Comparison of ENCODE assay signal across 8 cellular contexts in the genomic region with DNA sequence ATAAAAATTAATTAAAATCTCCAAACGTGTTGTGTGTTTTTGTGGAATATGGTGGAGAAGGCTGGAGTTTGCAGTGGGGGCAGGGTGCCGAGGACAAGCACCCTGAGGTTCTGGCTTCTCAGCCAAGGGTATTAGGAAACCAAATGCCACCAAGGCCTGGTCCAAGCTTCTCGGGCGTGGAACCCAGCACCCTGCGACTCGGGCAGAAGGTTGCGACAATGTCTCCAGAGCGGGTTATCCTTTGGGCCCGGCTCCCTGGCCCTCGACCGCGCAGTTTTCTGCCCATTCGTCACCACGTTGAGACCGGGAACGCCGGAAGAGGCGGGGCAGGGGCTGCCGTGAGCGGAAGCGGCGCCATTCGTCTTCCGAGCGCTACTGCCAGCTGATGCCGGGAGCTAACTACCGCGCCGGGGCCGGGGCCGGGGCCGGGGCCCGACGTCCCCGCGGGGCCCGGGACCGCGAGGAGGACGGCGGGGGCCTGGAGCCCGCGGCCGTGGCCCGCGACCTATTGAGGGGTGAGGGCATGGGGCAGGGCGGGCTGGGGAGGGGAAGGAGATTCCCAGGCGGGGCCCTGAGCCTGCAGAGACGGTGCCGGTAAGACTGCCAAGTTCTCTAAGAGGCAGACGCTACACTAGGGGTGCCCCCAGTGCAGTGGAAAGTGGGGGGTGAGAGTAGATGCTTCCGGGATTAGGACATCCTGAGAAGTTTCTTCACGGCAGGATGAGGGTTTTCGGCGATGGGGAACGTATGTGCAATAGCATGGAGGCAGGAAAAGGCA. TPM values are rescaled to one million over a fixed set of nuclear protein-coding genes. Genes with fewer than 3 reads are reported as not detected.
A peak's percentile ranks its signal among the peaks of the same experiment; 100 is the strongest.
DNase-seq lines count a peak whose midpoint lies in the region; ATAC-seq and TF ChIP-seq lines count a peak whose summit lies in the region.

Gene RRP36 (plus strand): TSS at position 354 of the 778 bp plus-strand sequence. CDS start 32 bp downstream, at position 386.

- H3K27me3 Mint-ChIP-seq in Calu3 (ENCODE audit: unreplicated experiment), result no peaks in the 10 kb centered on the region

- TF ChIP-seq CTCF in Calu3 (IDR thresholded peaks at IDR 0.05; ENCODE audit: unreplicated experiment) (no peak), SK-N-SH (IDR thresholded peaks at IDR 0.05) (no peak)

- peaks cover 46% of the 10 kb centered on the region for H3F3A ChIP-seq in SK-N-SH (replicated peaks; ENCODE audit: insufficient read depth)

- no peaks in the 10 kb centered on the region for H3K9me3 Mint-ChIP-seq in Calu3 (ENCODE audit: low read depth, unreplicated experiment)

- H3K79me2 ChIP-seq in SK-N-SH (ENCODE audit: insufficient read depth), result peaks cover 66% of the 10 kb centered on the region

- POLR2A ChIA-PET in SK-N-SH (lab: Yijun Ruan, JAX), result interaction anchor here (0.7 to 1.8 kb wide), 9 partner anchors 10 to 149 kb away, joined by 3 to 8 read pairs (median 4); partner anchors contain the start of genes CUL7, KLC4, MRPL2 and PPP2R5D

- no peaks in the 10 kb centered on the region for H3K9me3 ChIP-seq in SK-N-SH

- H3K9me2 ChIP-seq in SK-N-SH, result no peaks in the 10 kb centered on the region

- H3K4me1 ChIP-seq in SK-N-SH (ENCODE audit: control insufficient read depth in 1 of 2, insufficient read depth in 2 of 2, low read depth in 1 of 2, low read length in 1 of 2), result peaks cover 9 to 25% of the 10 kb centered on the region in 2 experiments; a peak in 3 of 4 replicates

- no peaks in the 10 kb centered on the region for H3K4me1 Mint-ChIP-seq in Calu3 (ENCODE audit: low read depth, unreplicated experiment)

- no peak for TF ChIP-seq RAD21 in SK-N-SH (IDR thresholded peaks at IDR 0.05; ENCODE audit: low read length)

- H4K20me1 ChIP-seq in SK-N-SH (ENCODE audit: insufficient read depth), result peaks cover 15% of the 10 kb centered on the region

- intact Hi-C loops in Calu3 (cut with micrococcal nuclease; ENCODE audit: unreplicated experiment), result no loop called here

- CTCF ChIA-PET in Calu3 (lab: Charles Lee), result interaction anchor here (0.5 to 1.2 kb wide), 8 partner anchors 11 to 456 kb away, joined by 3 to 4 read pairs (median 3); partner anchors contain the start of genes MRPL2 and TJAP1
- CTCF ChIA-PET in SK-N-SH (lab: Yijun Ruan, JAX), result interaction anchor here (0.7 to 2.4 kb wide), 6 partner anchors 37 to 208 kb away, joined by 3 to 8 read pairs (median 4); partner anchors contain the start of genes DNPH1 and PPP2R5D

- H3K4me3 Mint-ChIP-seq in Calu3 (ENCODE audit: low read depth, unreplicated experiment), result peak within 1 kb of the TSS; percentile 85

- H3K36me3 Mint-ChIP-seq in Calu3 (ENCODE audit: insufficient read depth, unreplicated experiment), result peaks cover 67% of the 10 kb centered on the region

- H3K27ac Mint-ChIP-seq in Calu3 (ENCODE audit: unreplicated experiment), result peak within 1 kb of the TSS; percentile 45

- peak; percentile 83 for ATAC-seq in GM21529 (IDR thresholded peaks at IDR 0.05; ENCODE audit: unreplicated experiment)

- TF ChIP-seq EP300 in SK-N-SH (IDR thresholded peaks at IDR 0.05; ENCODE audit: borderline replicate concordance in 1 of 2, low read depth in 1 of 2, low read length in 1 of 2), result no peak

- H3K36me3 ChIP-seq in SK-N-SH (replicated peaks in 1 of 2; ENCODE audit: control insufficient read depth in 1 of 2, insufficient read depth in 2 of 2, low read length in 1 of 2), result peaks cover 52% of the 10 kb centered on the region in 2 experiments

- H2AFZ ChIP-seq in SK-N-SH (ENCODE audit: low read depth), result peak within 1 kb of the TSS; percentile 88

- peak within 1 kb of the TSS; percentile 76 for H3K9ac ChIP-seq in SK-N-SH

- peak within 1 kb of the TSS; percentile 73 for H3K4me2 ChIP-seq in SK-N-SH

- H3K27me3 ChIP-seq in SK-N-SH (ENCODE audit: insufficient read depth), result no peaks in the 10 kb centered on the region

- 8% methylated on average over 14 of the region's 56 CpGs for WGBS in SK-N-SH (ENCODE audit: low lambda C conversion rate)

- H3K27ac ChIP-seq in SK-N-SH (ENCODE audit: low read depth in 2 of 2, low read length in 1 of 2), result peak within 1 kb of the TSS; percentile 78 to 90

- H3K4me3 ChIP-seq in SK-N-SH (ENCODE audit: low read depth in 2 of 2, low read length in 1 of 2), result peak within 1 kb of the TSS; percentile 83 to 95

- TSS peak; percentile 85 for BruUV-seq in Calu3 (replicated peaks; lab: Mats Ljungman, UMichigan)

- peak; percentile 89 for DNase-seq in Calu3
- DNase-seq in LHCN-M2 (ENCODE audit: low read depth), result peak; percentile 68
- peak; percentile 91 for DNase-seq in SK-N-SH
- DNase-seq in activated naive CD4-positive, alpha-beta T cell treated with anti-CD3 and anti-CD28 coated beads, Interleukin-2, amount 50 U/mL, for 16 hours, result peak; percentile 80
- peak; percentile 64 for DNase-seq in globus pallidus (ENCODE audit: low spot score)
- DNase-seq in occipital lobe (lab: John Stamatoyannopoulos, UW), result peak; percentile 71
- DNase-seq in superior temporal gyrus (ENCODE audit: extremely low spot score), result peak; percentile 83

TF ChIP-seq in SK-N-SH, 30 proteins besides CTCF, POLR2A, EP300 and RAD21 (continues in another document):
- TF ChIP-seq, protein P1, sequence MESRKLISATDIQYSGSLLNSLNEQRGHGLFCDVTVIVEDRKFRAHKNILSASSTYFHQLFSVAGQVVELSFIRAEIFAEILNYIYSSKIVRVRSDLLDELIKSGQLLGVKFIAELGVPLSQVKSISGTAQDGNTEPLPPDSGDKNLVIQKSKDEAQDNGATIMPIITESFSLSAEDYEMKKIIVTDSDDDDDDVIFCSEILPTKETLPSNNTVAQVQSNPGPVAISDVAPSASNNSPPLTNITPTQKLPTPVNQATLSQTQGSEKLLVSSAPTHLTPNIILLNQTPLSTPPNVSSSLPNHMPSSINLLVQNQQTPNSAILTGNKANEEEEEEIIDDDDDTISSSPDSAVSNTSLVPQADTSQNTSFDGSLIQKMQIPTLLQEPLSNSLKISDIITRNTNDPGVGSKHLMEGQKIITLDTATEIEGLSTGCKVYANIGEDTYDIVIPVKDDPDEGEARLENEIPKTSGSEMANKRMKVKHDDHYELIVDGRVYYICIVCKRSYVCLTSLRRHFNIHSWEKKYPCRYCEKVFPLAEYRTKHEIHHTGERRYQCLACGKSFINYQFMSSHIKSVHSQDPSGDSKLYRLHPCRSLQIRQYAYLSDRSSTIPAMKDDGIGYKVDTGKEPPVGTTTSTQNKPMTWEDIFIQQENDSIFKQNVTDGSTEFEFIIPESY (IDR thresholded peaks at IDR 0.05; ENCODE audit: borderline replicate concordance, low read depth), result no peak
- no peak for TF ChIP-seq GATA2 (CRISPR knock-in tag; IDR thresholded peaks at IDR 0.05)
- peak; percentile 84 for TF ChIP-seq GABPA (IDR thresholded peaks at IDR 0.05; ENCODE audit: low read depth)
- TF ChIP-seq NRF1 (IDR thresholded peaks at IDR 0.05; ENCODE audit: low read depth, low read length), result no peak
- peak; percentile 85 for TF ChIP-seq POLR2AphosphoS5 (IDR thresholded peaks at IDR 0.05; ENCODE audit: low read depth, low read length)
- no peak for TF ChIP-seq TCF12 (IDR thresholded peaks at IDR 0.05)
- TF ChIP-seq CHD2 (IDR thresholded peaks at IDR 0.05; ENCODE audit: low read length, partially characterized antibody), result peak; percentile 45
- TF ChIP-seq USF2 (IDR thresholded peaks at IDR 0.05; ENCODE audit: borderline replicate concordance, low read depth, low read length), result no peak
- TF ChIP-seq, protein P2, sequence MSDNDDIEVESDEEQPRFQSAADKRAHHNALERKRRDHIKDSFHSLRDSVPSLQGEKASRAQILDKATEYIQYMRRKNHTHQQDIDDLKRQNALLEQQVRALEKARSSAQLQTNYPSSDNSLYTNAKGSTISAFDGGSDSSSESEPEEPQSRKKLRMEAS (IDR thresholded peaks at IDR 0.05; ENCODE audit: low read depth), result peak; percentile 87
- no peak for TF ChIP-seq EZH2phosphoT487 (IDR thresholded peaks at IDR 0.05; ENCODE audit: borderline replicate concordance, low read depth)
- no peak for TF ChIP-seq SMC3 (IDR thresholded peaks at IDR 0.05; ENCODE audit: low read depth, low read length)
- TF ChIP-seq RXRA (IDR thresholded peaks at IDR 0.05; ENCODE audit: borderline replicate concordance, low read depth), result no peak
- TF ChIP-seq, protein P3, sequence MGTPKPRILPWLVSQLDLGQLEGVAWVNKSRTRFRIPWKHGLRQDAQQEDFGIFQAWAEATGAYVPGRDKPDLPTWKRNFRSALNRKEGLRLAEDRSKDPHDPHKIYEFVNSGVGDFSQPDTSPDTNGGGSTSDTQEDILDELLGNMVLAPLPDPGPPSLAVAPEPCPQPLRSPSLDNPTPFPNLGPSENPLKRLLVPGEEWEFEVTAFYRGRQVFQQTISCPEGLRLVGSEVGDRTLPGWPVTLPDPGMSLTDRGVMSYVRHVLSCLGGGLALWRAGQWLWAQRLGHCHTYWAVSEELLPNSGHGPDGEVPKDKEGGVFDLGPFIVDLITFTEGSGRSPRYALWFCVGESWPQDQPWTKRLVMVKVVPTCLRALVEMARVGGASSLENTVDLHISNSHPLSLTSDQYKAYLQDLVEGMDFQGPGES (IDR thresholded peaks at IDR 0.05; ENCODE audit: low read depth, low read length), result no peak
- TF ChIP-seq NFIC (IDR thresholded peaks at IDR 0.05; ENCODE audit: borderline replicate concordance), result no peak
- TF ChIP-seq MXI1 (IDR thresholded peaks at IDR 0.05; ENCODE audit: low read depth, low read length), result peak; percentile 67
- TF ChIP-seq FOXM1 (IDR thresholded peaks at IDR 0.05; ENCODE audit: low read depth), result no peak
- TF ChIP-seq RCOR1 (IDR thresholded peaks at IDR 0.05; ENCODE audit: low read length), result no peak
- TF ChIP-seq SIN3A (IDR thresholded peaks at IDR 0.05; ENCODE audit: borderline replicate concordance, low read depth, low read length), result peak; percentile 79; the same call in 1 of the 2 replicates
- no peak for TF ChIP-seq JUND (IDR thresholded peaks at IDR 0.05)
- peak; percentile 21; the same call in 1 of the 2 replicates for TF ChIP-seq ELF1 (IDR thresholded peaks at IDR 0.05)

RNA-seq across cellular contexts. Expression of gene RRP36, which starts in this region (rescaled TPM):
- total RNA-seq in Calu3 (2022) (94.9 and 101 TPM in 2 replicates), LHCN-M2 (2014; rRNA removed) (128 and 133 TPM in 2 replicates), occipital lobe (52.3 TPM)
- polyA plus RNA-seq in LHCN-M2 (2012), result 104 TPM
- polyA plus RNA-seq in SK-N-SH (2012; rRNA removed), result 60.5 and 64.8 TPM in 2 replicates
- 73.5 and 75.8 TPM in 2 replicates for polyA plus RNA-seq in SK-N-SH (2012; cell fraction: cytosol; rRNA removed)
- 41.4 and 43.8 TPM in 2 replicates for polyA plus RNA-seq in SK-N-SH (2012; cell fraction: nucleus; rRNA removed)

Comparison
In these comparisons a context has a peak if more than half of its experiments do, and no peak if none do; other contexts are left out.
1. Peak in every context shown above with its lines: DNase-seq, ATAC-seq, H3K4me3 ChIP-seq and H3K27ac ChIP-seq.